18 cellular contexts compared by ENCODE assay signal in genomic region chr1:229871078-229871676, GRCh38.
DNase-seq lines count a peak whose midpoint lies in the region; ATAC-seq, FAIRE-seq and TF ChIP-seq lines count a peak whose summit lies in the region.
"Had no signal": no experiment of that assay in that cellular context is flagged by ENCODE, and none has a peak within 500 bp of the region (broad histone marks: within the 10 kb centered on the region; RNA-seq: fewer than 3 reads in every experiment).

No MANE protein-coding gene starts in this region.

- no peak for FAIRE-seq in H1 (lab: Jason Lieb, UNC)
- FAIRE-seq: GM12878, GM18507 had no signal

- TF ChIP-seq CTCF in left ventricle myocardium inferior (IDR thresholded peaks at IDR 0.05; ENCODE audit: borderline replicate concordance) (no peak), H1 (IDR thresholded peaks at IDR 0.05; ENCODE audit: control extremely low read depth in 1 of 3, insufficient read depth in 1 of 3, low read depth in 1 of 3, low read length in 3 of 3) (no peak), spleen (IDR thresholded peaks at IDR 0.05 in 8 of 11, conservative IDR thresholded peaks at IDR 0.05 in 3 of 11) (no peak), chondrocyte (IDR thresholded peaks at IDR 0.05) (no peak)

- H2BK5ac ChIP-seq in H1 (ENCODE audit: low read depth, low read length) = no peak overlapping the region

- no peak for TF ChIP-seq EP300 in H1 (IDR thresholded peaks at IDR 0.05; ENCODE audit: borderline replicate concordance in 1 of 2, low read depth in 2 of 2, low read length in 2 of 2)

- no peak overlapping the region for H3K23ac ChIP-seq in H1 (ENCODE audit: insufficient read length)

- 0 out of 2 replicates have a peak overlapping the region, but pooled peaks have one; percentile 16 for H2AK5ac ChIP-seq in H1 (ENCODE audit: low read depth, low read length)

- H3K4me3 ChIP-seq in right cardiac atrium (ENCODE audit: low read length) = no peak overlapping the region
- no peak overlapping the region for H3K4me3 ChIP-seq in left ventricle myocardium inferior
- no peak overlapping the region for H3K4me3 ChIP-seq in H1 (ENCODE audit: extremely low read depth in 1 of 4, insufficient read depth in 2 of 4, low read depth in 3 of 4, low read length in 4 of 4)
- H3K4me3 ChIP-seq in spleen = no peak overlapping the region
- H3K4me3 ChIP-seq: BLaER1 treated with 17β-estradiol and CSF1 and Interleukin-3, amounts not matched to agents 10 nM and 100 nM; GM12878; GM23248 had no signal

- H3K4me2 ChIP-seq in H1 (ENCODE audit: insufficient read depth in 1 of 2, low read depth in 2 of 2, low read length in 2 of 2) = no peak overlapping the region
- H3K4me2 ChIP-seq: BLaER1 treated with 17β-estradiol and CSF1 and Interleukin-3, amounts not matched to agents 10 nM and 100 nM had no signal

- no peak overlapping the region for H4K5ac ChIP-seq in H1 (ENCODE audit: insufficient read length, low read depth, low read length)

- H3K9me3 ChIP-seq in right cardiac atrium (ENCODE audit: control insufficient read depth, low read length) (no peaks in the 10 kb centered on the region), left ventricle myocardium inferior (replicated peaks) (no peaks in the 10 kb centered on the region), H1 (ENCODE audit: insufficient read depth in 2 of 2, low read depth in 1 of 2, low read length in 1 of 2) (0 out of 4 replicates have a peak, but pooled peaks cover 0 to 3% of the 10 kb centered on the region in 2 experiments), spleen (no peaks in the 10 kb centered on the region)
- H3K9me3 ChIP-seq: BLaER1 treated with 17β-estradiol and CSF1 and Interleukin-3, amounts not matched to agents 10 nM and 100 nM had no signal

- H3K9me3 Mint-ChIP-seq in chondrocyte (ENCODE audit: low read depth) = no peaks in the 10 kb centered on the region
- H3K9me3 Mint-ChIP-seq: CD4-positive, alpha-beta T cell had no signal

- H4K20me1 ChIP-seq in H1 (replicated peaks in 1 of 2; ENCODE audit: control insufficient read depth in 1 of 2, insufficient read depth in 2 of 2, low read length in 2 of 2) = no peaks in the 10 kb centered on the region
- H4K20me1 ChIP-seq: BLaER1 treated with 17β-estradiol and CSF1 and Interleukin-3, amounts not matched to agents 10 nM and 100 nM had no signal

- H3K36me3 ChIP-seq in left ventricle myocardium inferior = no peaks in the 10 kb centered on the region
- H3K36me3 ChIP-seq in H1 (ENCODE audit: control insufficient read depth in 2 of 4, insufficient read depth in 4 of 4, low read length in 3 of 4) = no peaks in the 10 kb centered on the region
- H3K36me3 ChIP-seq in spleen = no peaks in the 10 kb centered on the region
- H3K36me3 ChIP-seq: BLaER1 treated with 17β-estradiol and CSF1 and Interleukin-3, amounts not matched to agents 10 nM and 100 nM had no signal

- no peak overlapping the region for H4K91ac ChIP-seq in H1 (replicated peaks; ENCODE audit: insufficient read length, low read length)

- no peak overlapping the region for H2AFZ ChIP-seq in H1 (ENCODE audit: low read length)
- H2AFZ ChIP-seq: GM23248 had no signal

- 71% methylated on average over 9 of the region's 9 CpGs for WGBS in right cardiac atrium
- 93% methylated on average over 9 of the region's 9 CpGs; no CpG with 5 or more reads in 1 of the 2 experiments for WGBS in H1 (ENCODE audit: extremely low coverage in 1 of 2, insufficient coverage in 1 of 2, insufficient read length in 1 of 2, insufficient replicate concordance in 2 of 2, low coverage in 1 of 2, low lambda C conversion rate in 2 of 2, missing lambda C conversion rate in 1 of 2), 2 experiments
- WGBS in spleen, 5 donors = 88 to 94% (median 90%) methylated on average over 9 of the region's 9 CpGs

- H3K4me1 ChIP-seq in right cardiac atrium (ENCODE audit: control insufficient read depth, insufficient read depth, low read length) (peaks cover 5% of the 10 kb centered on the region), left ventricle myocardium inferior (peaks cover 15% of the 10 kb centered on the region), H1 (replicated peaks in 1 of 4; ENCODE audit: control insufficient read depth in 3 of 4, insufficient read depth in 4 of 4, low read length in 3 of 4) (no peaks in the 10 kb centered on the region), spleen (no peaks in the 10 kb centered on the region)
- H3K4me1 ChIP-seq: BLaER1 treated with 17β-estradiol and CSF1 and Interleukin-3, amounts not matched to agents 10 nM and 100 nM had no signal

- H3K36me3 Mint-ChIP-seq in chondrocyte (ENCODE audit: low read depth) = no peaks in the 10 kb centered on the region

- H2BK15ac ChIP-seq in H1 (ENCODE audit: low read length) = no peak overlapping the region

- H4K8ac ChIP-seq in H1 (ENCODE audit: extremely low read depth, insufficient read depth, low read length) = no peak overlapping the region

- DNase-seq in NCI-H2196 (lab: John Stamatoyannopoulos, UW; ENCODE audit: unreplicated experiment) = peak; percentile 19
- DNase-seq in NCI-H2196 treated with DMSO at 0.1 percent for 48 hours (lab: John Stamatoyannopoulos, UW; ENCODE audit: unreplicated experiment) = no peak
- no peak for DNase-seq in right cardiac atrium
- no peak for DNase-seq in left ventricle myocardium inferior
- no peak for DNase-seq in H1 (ENCODE audit: low read depth in 1 of 2, low spot score in 2 of 2)
- DNase-seq in spleen = no peak
- no peak for DNase-seq in activated CD8-positive, alpha-beta memory T cell treated with anti-CD3 and anti-CD28 coated beads, Interleukin-2, amount 50 U/mL, for 4 hours
- no peak for DNase-seq in chondrocyte (ENCODE audit: low spot score)
- DNase-seq: ACHN; Calu3; CD4-positive, alpha-beta T cell; DMS 273 treated with DMSO at 0.1 percent for 48 hours; GM23248; H7 had no signal

- no peak overlapping the region for H3K4me3 Mint-ChIP-seq in chondrocyte (ENCODE audit: unreplicated experiment)
- H3K4me3 Mint-ChIP-seq: CD4-positive, alpha-beta T cell had no signal

- H3K18ac ChIP-seq in H1 (ENCODE audit: extremely low read depth, low read length) = no peak overlapping the region

- POLR2A ChIA-PET in H1 (lab: Charles Lee; ENCODE audit: partially characterized antibody) = no interaction called here

- H3K56ac ChIP-seq in H1 (replicated peaks; ENCODE audit: insufficient read length, low read depth, low read length) = no peak overlapping the region

- TF ChIP-seq RAD21 in H1 (IDR thresholded peaks at IDR 0.05 in 1 of 2, conservative IDR thresholded peaks at IDR 0.05 in 1 of 2; ENCODE audit: low read depth in 2 of 2, low read length in 2 of 2) = no peak

- H3K23me2 ChIP-seq in H1 (ENCODE audit: low read depth, low read length) = peaks cover 3% of the 10 kb centered on the region; the same call in 1 of the 2 replicates

- H3K27ac ChIP-seq in right cardiac atrium (ENCODE audit: low read length) (no peak overlapping the region), left ventricle myocardium inferior (replicated peaks) (no peak overlapping the region), H1 (ENCODE audit: low read depth, low read length) (no peak overlapping the region), spleen (no peak overlapping the region)
- H3K27ac ChIP-seq: BLaER1 treated with 17β-estradiol and CSF1 and Interleukin-3, amounts not matched to agents 10 nM and 100 nM; GM23248; HL-60 had no signal

- no peaks in the 10 kb centered on the region for H3K79me1 ChIP-seq in H1 (ENCODE audit: low read depth, low read length)

- H2BK20ac ChIP-seq in H1 (ENCODE audit: low read length) = no peak overlapping the region

- CTCF ChIA-PET in H1 (lab: Charles Lee; ENCODE audit: partially characterized antibody) = interaction anchor here (1.0 to 2.0 kb wide), 3 partner anchors 17 to 210 kb away, joined by 3 to 8 read pairs (median 6); no protein-coding TSS in a partner anchor

- H3K27me3 ChIP-seq in right cardiac atrium (ENCODE audit: control insufficient read depth, insufficient read depth) (no peaks in the 10 kb centered on the region), left ventricle myocardium inferior (ENCODE audit: low read depth) (no peaks in the 10 kb centered on the region), H1 (replicated peaks in 1 of 4; ENCODE audit: control insufficient read depth in 3 of 4, extremely low read depth in 1 of 4, insufficient read depth in 3 of 4, low read length in 3 of 4) (no peaks in the 10 kb centered on the region), spleen (replicated peaks in 1 of 7) (no peaks in the 10 kb centered on the region)
- H3K27me3 ChIP-seq: BLaER1 treated with 17β-estradiol and CSF1 and Interleukin-3, amounts not matched to agents 10 nM and 100 nM had no signal

- H2BK120ac ChIP-seq in H1 (replicated peaks; ENCODE audit: low read depth, low read length) = no peak overlapping the region

- no peak overlapping the region for H3K27ac Mint-ChIP-seq in chondrocyte (ENCODE audit: unreplicated experiment)
- H3K27ac Mint-ChIP-seq: CD4-positive, alpha-beta T cell had no signal

- no peak overlapping the region; a peak in 1 of 7 replicates for H3K9ac ChIP-seq in H1 (replicated peaks in 1 of 4; ENCODE audit: extremely low read depth in 1 of 4, low read depth in 3 of 4, low read length in 3 of 4)
- H3K9ac ChIP-seq: BLaER1 treated with 17β-estradiol and CSF1 and Interleukin-3, amounts not matched to agents 10 nM and 100 nM; GM23248 had no signal

- no peaks in the 10 kb centered on the region for H3K27me3 Mint-ChIP-seq in chondrocyte (ENCODE audit: low read depth)
- H3K27me3 Mint-ChIP-seq: CD4-positive, alpha-beta T cell had no signal

- TF ChIP-seq POLR2A in H1 (IDR thresholded peaks at IDR 0.05; ENCODE audit: control extremely low read depth in 1 of 2, low read depth in 2 of 2, low read length in 2 of 2) (no peak), spleen (IDR thresholded peaks at IDR 0.05) (no peak)

- H3K4me1 Mint-ChIP-seq in chondrocyte (ENCODE audit: low read depth) = peaks cover 15% of the 10 kb centered on the region

- no peak overlapping the region for H2BK12ac ChIP-seq in H1 (ENCODE audit: low read depth, low read length)

- H3K4ac ChIP-seq in H1 (replicated peaks; ENCODE audit: insufficient read length, low read depth, low read length) = no peak overlapping the region

- no peak overlapping the region for H3K14ac ChIP-seq in H1 (ENCODE audit: insufficient read length)

- peak; percentile 22 to 70 for ATAC-seq in right cardiac atrium
- ATAC-seq: GM12878 had no signal

- intact Hi-C loops in right cardiac atrium (cut with DNase I) = no loop called here
- intact Hi-C loops in left ventricle myocardium inferior (cut with micrococcal nuclease) = no loop called here
- intact Hi-C loops in spleen (cut with DNase I; ENCODE audit: low total_unique reads) = no loop called here

- no peaks in the 10 kb centered on the region for H3K79me2 ChIP-seq in H1 (ENCODE audit: control insufficient read depth in 1 of 2, insufficient read depth in 2 of 2, low read length in 2 of 2)

TF ChIP-seq in H1, 55 proteins besides CTCF, POLR2A, EP300 and RAD21 (continues in another document):
- TF ChIP-seq TBP (IDR thresholded peaks at IDR 0.05; ENCODE audit: low read depth, low read length) (no peak), TAF1 (IDR thresholded peaks at IDR 0.05; ENCODE audit: low read depth, low read length) (no peak), RXRA (IDR thresholded peaks at IDR 0.05; ENCODE audit: insufficient read depth, low read depth, low read length) (no peak), BACH1 (IDR thresholded peaks at IDR 0.05; ENCODE audit: low read length) (no peak), SUZ12 (IDR thresholded peaks at IDR 0.05; ENCODE audit: low read length) (no peak), ASH2L (IDR thresholded peaks at IDR 0.05; ENCODE audit: low read length) (no peak), BRCA1 (IDR thresholded peaks at IDR 0.05; ENCODE audit: low read depth, low read length) (no peak)
